ENCODE assay signal across 2 cellular contexts in genomic region chr1:51988254-51988653, GRCh38.
TF ChIP-seq lines count a peak whose summit lies in the region.

No MANE protein-coding gene starts in this region.

TF ChIP-seq in SK-N-SH, 30 proteins besides CTCF, POLR2A, EP300 and RAD21:
- TF ChIP-seq TAF1 (IDR thresholded peaks at IDR 0.05; ENCODE audit: borderline replicate concordance, low read depth, low read length) (no peak), NRF1 (IDR thresholded peaks at IDR 0.05; ENCODE audit: low read depth, low read length) (no peak), TEAD4 (IDR thresholded peaks at IDR 0.05; ENCODE audit: borderline replicate concordance, insufficient read depth) (no peak), NFIC (IDR thresholded peaks at IDR 0.05; ENCODE audit: borderline replicate concordance) (no peak), USF2 (IDR thresholded peaks at IDR 0.05; ENCODE audit: borderline replicate concordance, low read depth, low read length) (no peak)

TF ChIP-seq in SK-N-SH treated with all-trans-retinoic acid at 6 μM for 48 hours, 23 proteins besides CTCF, POLR2A, EP300 and RAD21:
- TF ChIP-seq CSRNP3 (CRISPR knock-in tag; IDR thresholded peaks at IDR 0.05) (no peak), ZC3H10 (CRISPR knock-in tag; IDR thresholded peaks at IDR 0.05) (no peak), ZFP3 (CRISPR knock-in tag; IDR thresholded peaks at IDR 0.05) (no peak), ISL1 (CRISPR knock-in tag; IDR thresholded peaks at IDR 0.05) (no peak), ZNF70 (CRISPR knock-in tag; IDR thresholded peaks at IDR 0.05) (no peak), PATZ1 (CRISPR knock-in tag; IDR thresholded peaks at IDR 0.05; ENCODE audit: borderline replicate concordance) (no peak), CREB5 (CRISPR knock-in tag; IDR thresholded peaks at IDR 0.05; ENCODE audit: low read depth) (no peak), CSDC2 (CRISPR knock-in tag; IDR thresholded peaks at IDR 0.05) (no peak), TCF4 (CRISPR knock-in tag; IDR thresholded peaks at IDR 0.05; ENCODE audit: borderline replicate concordance) (no peak), BACH2 (CRISPR knock-in tag; IDR thresholded peaks at IDR 0.05; ENCODE audit: borderline replicate concordance) (no peak), ARNTL (CRISPR knock-in tag; IDR thresholded peaks at IDR 0.05; ENCODE audit: borderline replicate concordance, low read depth) (no peak), TSHZ2 (CRISPR knock-in tag; IDR thresholded peaks at IDR 0.05) (no peak), PPARA (CRISPR knock-in tag; IDR thresholded peaks at IDR 0.05; ENCODE audit: borderline replicate concordance) (no peak)
